Comparison of ENCODE assay signal across 8 cellular contexts in genomic region chr6:29627762-29628418, GRCh38. TPM values are rescaled to one million over a fixed set of nuclear protein-coding genes. Genes with fewer than 3 reads are reported as not detected.
DNase-seq lines count a peak whose midpoint lies in the region; ATAC-seq and TF ChIP-seq lines count a peak whose summit lies in the region.

No MANE protein-coding gene starts in this region.

- H3K27me3 ChIP-seq in right lobe of liver: peaks cover 0 to 11% of the 10 kb centered on the region in 2 donors

- POLR2A ChIA-PET in activated CD4-positive, alpha-beta memory T cell treated with anti-CD3 and anti-CD28 coated beads, Interleukin-2, amount 10 ng/mL, durations not matched to agents 7 days and 5 days (lab: Charles Lee): no interaction called here

- peak overlapping the region; percentile 79 for H3K4me3 Mint-ChIP-seq in activated CD4-positive, alpha-beta memory T cell treated with anti-CD3 and anti-CD28 coated beads, Interleukin-2, amount 10 ng/mL, durations not matched to agents 7 days and 5 days

- H3K4me1 Mint-ChIP-seq in activated CD4-positive, alpha-beta memory T cell treated with anti-CD3 and anti-CD28 coated beads, Interleukin-2, amount 10 ng/mL, durations not matched to agents 7 days and 5 days: peaks cover 39% of the 10 kb centered on the region

- 2% methylated on average over 44 of the region's 51 CpGs for WGBS in right lobe of liver (ENCODE audit: insufficient coverage, low coverage, low lambda C conversion rate, missing lambda C conversion rate)

- no peaks in the 10 kb centered on the region for H3K36me3 ChIP-seq in right lobe of liver

- intact Hi-C loops in right lobe of liver (cut with DNase I): no loop called here

- no peaks in the 10 kb centered on the region for H3K9me3 ChIP-seq in right lobe of liver

- DNase-seq in GM03348 (ENCODE audit: low spot score) (peak; percentile 94), NCI-H510A treated with DMSO at 0.1 percent for 48 hours (lab: John Stamatoyannopoulos, UW) (peak; percentile 64), right lobe of liver (peak; percentile 59 to 82 (median 68))
- DNase-seq in activated CD4-positive, alpha-beta memory T cell treated with anti-CD3 and anti-CD28 coated beads, Interleukin-2, amount 10 ng/mL, durations not matched to agents 7 days and 5 days: peak; percentile 45
- peak; percentile 53 for DNase-seq in effector CD4-positive, alpha-beta T cell
- peak; percentile 56 to 59 for DNase-seq in stimulated activated CD4-positive, alpha-beta T cell treated with anti-CD3 and anti-CD28 coated beads, Interleukin-4, amount 100 ng/mL, for 4 hours

- peak; percentile 41 to 58 (median 50) for ATAC-seq in right lobe of liver
- no peak for ATAC-seq in GM21529 (IDR thresholded peaks at IDR 0.05; ENCODE audit: unreplicated experiment)
- ATAC-seq in HG02678 (IDR thresholded peaks at IDR 0.05; ENCODE audit: unreplicated experiment): no peak

- peaks cover 10% of the 10 kb centered on the region for H3K36me3 Mint-ChIP-seq in activated CD4-positive, alpha-beta memory T cell treated with anti-CD3 and anti-CD28 coated beads, Interleukin-2, amount 10 ng/mL, durations not matched to agents 7 days and 5 days (ENCODE audit: low read depth)

- TF ChIP-seq CTCF in right lobe of liver (IDR thresholded peaks at IDR 0.05): no peak

- H3K9me3 Mint-ChIP-seq in activated CD4-positive, alpha-beta memory T cell treated with anti-CD3 and anti-CD28 coated beads, Interleukin-2, amount 10 ng/mL, durations not matched to agents 7 days and 5 days: no peaks in the 10 kb centered on the region

- H3K27ac ChIP-seq in right lobe of liver: peak overlapping the region in 2 of 3 donors; percentile 38 to 47

- no peaks in the 10 kb centered on the region for H3K4me1 ChIP-seq in right lobe of liver

- H3K4me3 ChIP-seq in right lobe of liver: peak overlapping the region; percentile 20 to 44 (median 34)

- H3K27ac Mint-ChIP-seq in activated CD4-positive, alpha-beta memory T cell treated with anti-CD3 and anti-CD28 coated beads, Interleukin-2, amount 10 ng/mL, durations not matched to agents 7 days and 5 days: no peak overlapping the region

- peak; percentile 34 for TF ChIP-seq POLR2A in right lobe of liver (IDR thresholded peaks at IDR 0.05)

- CTCF ChIA-PET in activated CD4-positive, alpha-beta memory T cell treated with anti-CD3 and anti-CD28 coated beads, Interleukin-2, amount 10 ng/mL, durations not matched to agents 7 days and 5 days (lab: Charles Lee): interaction anchor here (0.6 to 5.1 kb wide), 5 partner anchors 10 to 26 kb away, joined by 3 to 24 read pairs (median 11); no protein-coding TSS in a partner anchor

- peaks cover 52% of the 10 kb centered on the region for H3K27me3 Mint-ChIP-seq in activated CD4-positive, alpha-beta memory T cell treated with anti-CD3 and anti-CD28 coated beads, Interleukin-2, amount 10 ng/mL, durations not matched to agents 7 days and 5 days

RNA-seq across cellular contexts. Expression of gene GABBR1, which starts 5.1 kb away (rescaled TPM):
- total RNA-seq in activated CD4-positive, alpha-beta memory T cell treated with anti-CD3 and anti-CD28 coated beads, Interleukin-2, amount 10 ng/mL, durations not matched to agents 7 days and 5 days: 10 to 100 TPM; 32.8 to 35.0 TPM
- total RNA-seq in right lobe of liver: 1 to 10 TPM; 2.4 to 5.6 (median 4.9) TPM

RNA-seq across cellular contexts. Expression of gene MOG, which starts 29.0 kb away (rescaled TPM):
- not detected for total RNA-seq in activated CD4-positive, alpha-beta memory T cell treated with anti-CD3 and anti-CD28 coated beads, Interleukin-2, amount 10 ng/mL, durations not matched to agents 7 days and 5 days
- total RNA-seq in right lobe of liver: not detected

RNA-seq across cellular contexts. Expression of gene OR2H2, which starts 43.0 kb away (rescaled TPM):
- total RNA-seq in activated CD4-positive, alpha-beta memory T cell treated with anti-CD3 and anti-CD28 coated beads, Interleukin-2, amount 10 ng/mL, durations not matched to agents 7 days and 5 days: not detected
- total RNA-seq in right lobe of liver: not detected

RNA-seq across cellular contexts. Expression of gene ZFP57, which starts 53.1 kb away (rescaled TPM):
- not detected for total RNA-seq in activated CD4-positive, alpha-beta memory T cell treated with anti-CD3 and anti-CD28 coated beads, Interleukin-2, amount 10 ng/mL, durations not matched to agents 7 days and 5 days
- total RNA-seq in right lobe of liver: under 1 TPM in 2 of 6 experiments, not detected in 4; 0.11 to 0.31 TPM

Comparison
In these comparisons a context has a peak if more than half of its experiments do, and no peak if none do; other contexts are left out.
1. ATAC-seq: peak in right lobe of liver (4 of 4); none in GM21529 (single experiment) and HG02678 (single experiment).
2. RNA of gene GABBR1, which starts 5.1 kb away (total RNA-seq): 32.8 to 35.0 TPM in activated CD4-positive, alpha-beta memory T cell treated with anti-CD3 and anti-CD28 coated beads, Interleukin-2, amount 10 ng/mL, durations not matched to agents 7 days and 5 days; 2.4 to 5.6 TPM in right lobe of liver; every median in the first group is over 4 times any median in the second.
3. Peak in every context shown above with its lines, with median percentiles within 50 percentile points of each other: DNase-seq.